In genomic region chr14:101992708-101993107, GRCh38 we compare ENCODE assay signal across 1 cellular context.
TF ChIP-seq lines count a peak whose summit lies in the region.

No MANE protein-coding gene starts in this region.

TF ChIP-seq in GM23338, 12 proteins besides CTCF, POLR2A, EP300 and RAD21 (continued from another document):
- no peak for TF ChIP-seq ZNF462 (CRISPR knock-in tag; IDR thresholded peaks at IDR 0.05)
